In genomic region chr2:134406716-134407115, GRCh38 we compare ENCODE assay signal across 26 cellular contexts.
DNase-seq lines count a peak whose midpoint lies in the region; ATAC-seq and TF ChIP-seq lines count a peak whose summit lies in the region.
"Had no signal": no experiment of that assay in that cellular context is flagged by ENCODE, and none has a peak within 500 bp of the region (broad histone marks: within the 10 kb centered on the region; RNA-seq: fewer than 3 reads in every experiment).

No MANE protein-coding gene starts in this region.

- no peak for TF ChIP-seq POLR2A in IMR-90 (IDR thresholded peaks at IDR 0.05; ENCODE audit: low read depth, low read length)

- no peak overlapping the region for H2AK9ac ChIP-seq in IMR-90 (replicated peaks; ENCODE audit: low read depth, low read length, poor library complexity)

- peaks cover 18 to 79% of the 10 kb centered on the region in 2 experiments for H3K79me1 ChIP-seq in IMR-90 (ENCODE audit: low read depth in 1 of 2, low read length in 2 of 2)

- dilution Hi-C loops in IMR-90 (cut with HindIII; ENCODE audit: low sequenced_read_pairs, unreplicated experiment), result no loop called here

- H4K5ac ChIP-seq in IMR-90 (ENCODE audit: low read depth, low read length), result no peak overlapping the region

- H3K27ac Mint-ChIP-seq in CD4-positive, alpha-beta T cell, result peak overlapping the region; percentile 78
- H3K27ac Mint-ChIP-seq: activated CD4-positive, alpha-beta memory T cell treated with anti-CD3 and anti-CD28 coated beads for 36 hours; activated naive CD8-positive, alpha-beta T cell treated with anti-CD3 and anti-CD28 coated beads, Interleukin-2, amount 10 ng/mL, durations not matched to agents 7 days and 5 days; stimulated activated effector memory CD8-positive, alpha-beta T cell treated with anti-CD3 and anti-CD28 coated beads, Interleukin-12 subunit alpha, Interleukin-12 subunit beta, amount 100 ng/mL, for 72 hours had no signal

- peak overlapping the region; percentile 23 to 32; a peak in 1 of 4 replicates for H4K8ac ChIP-seq in IMR-90 (ENCODE audit: low read depth in 2 of 2, low read length in 2 of 2)

- H3K14ac ChIP-seq in IMR-90 (replicated peaks; ENCODE audit: low read depth, low read length), result peak overlapping the region; percentile 54

- no peak for DNase-seq in CD4-positive, alpha-beta T cell
- DNase-seq in IMR-90 (no peak), RWPE2 (ENCODE audit: low spot score) (no peak), anterior cingulate cortex (lab: John Stamatoyannopoulos, UW) (no peak), NCI-H2227 treated with DMSO at 0.1 percent for 48 hours (lab: John Stamatoyannopoulos, UW) (no peak), NCI-H1105 (lab: John Stamatoyannopoulos, UW) (no peak)
- DNase-seq: activated CD4-positive, alpha-beta memory T cell treated with anti-CD3 and anti-CD28 coated beads for 36 hours; activated CD4-positive, CD25-positive, alpha-beta regulatory T cell; activated effector memory CD4-positive, alpha-beta T cell treated with Interleukin-2 at 50 U/mL for 16 hours; activated naive CD8-positive, alpha-beta T cell treated with anti-CD3 and anti-CD28 coated beads, Interleukin-2, amount 10 ng/mL, durations not matched to agents 7 days and 5 days; DMS 273 treated with DMSO at 0.1 percent for 48 hours; EL; gastrocnemius medialis; left cardiac atrium; mesendoderm; NCI-H1105 treated with DMSO at 0.1 percent for 48 hours; NCI-H2029 treated with DMSO at 0.1 percent for 48 hours; SHP77; stimulated activated CD4-positive, alpha-beta T cell treated with anti-CD3 and anti-CD28 coated beads, Interleukin-4, amount 100 ng/mL, for 24 hours; T1000; upper lobe of right lung had no signal

- ATAC-seq in CD4-positive, alpha-beta T cell (ENCODE audit: poor library complexity), result no peak
- ATAC-seq in IMR-90 (ENCODE audit: low read depth) (no peak), RWPE2 (ENCODE audit: low read depth) (no peak)
- ATAC-seq: gastrocnemius medialis; left cardiac atrium; sciatic nerve; stimulated activated effector memory CD8-positive, alpha-beta T cell treated with anti-CD3 and anti-CD28 coated beads, Interleukin-12 subunit alpha, Interleukin-12 subunit beta, amount 100 ng/mL, for 72 hours; upper lobe of right lung had no signal

- H3K4me1 Mint-ChIP-seq in CD4-positive, alpha-beta T cell (ENCODE audit: low read depth), result peaks cover 64% of the 10 kb centered on the region

- intact Hi-C loops in CD4-positive, alpha-beta T cell (cut with DNase I, micrococcal nuclease), result no loop called here
- intact Hi-C loops in IMR-90 (cut with micrococcal nuclease), result no loop called here

- H3K4me2 ChIP-seq in IMR-90 (ENCODE audit: low read depth, low read length), result no peak overlapping the region
- H3K4me2 ChIP-seq: hepatocyte had no signal

- in situ Hi-C loops in IMR-90 (cut with MboI; ENCODE audit: low sequenced_read_pairs), result loop anchor here (25.0 kb wide), 1 partner anchor 519 kb away; no protein-coding TSS in a partner anchor

- H2BK15ac ChIP-seq in IMR-90 (ENCODE audit: low read depth, low read length), result peak overlapping the region; percentile 68; the same call in 2 of the 3 replicates

- no peak overlapping the region for H3K56ac ChIP-seq in IMR-90 (ENCODE audit: extremely low read depth, insufficient read depth, low read length)

- H3K23ac ChIP-seq in IMR-90 (ENCODE audit: low read depth, low read length), result peak overlapping the region; percentile 36; the same call in 1 of the 2 replicates

- H2AK5ac ChIP-seq in IMR-90 (ENCODE audit: low read depth, low read length), result peak overlapping the region; percentile 92

- peaks cover 37% of the 10 kb centered on the region for H3K9me1 ChIP-seq in IMR-90 (ENCODE audit: insufficient read depth, low read length)

- H3K9me3 ChIP-seq in CD4-positive, alpha-beta T cell (ENCODE audit: control insufficient read depth, low read length), result no peaks in the 10 kb centered on the region
- no peaks in the 10 kb centered on the region for H3K9me3 ChIP-seq in IMR-90 (ENCODE audit: control insufficient read depth, insufficient read depth, low read length)
- H3K9me3 ChIP-seq in RWPE2 (ENCODE audit: severe bottlenecking), result no peaks in the 10 kb centered on the region
- no peaks in the 10 kb centered on the region for H3K9me3 ChIP-seq in neutrophil
- H3K9me3 ChIP-seq: gastrocnemius medialis, prostate gland, upper lobe of right lung had no signal

- H2BK120ac ChIP-seq in IMR-90 (ENCODE audit: low read depth, low read length), result peak overlapping the region; percentile 62

- CTCF ChIA-PET in CD4-positive, alpha-beta T cell (lab: Charles Lee), result no interaction called here
- CTCF ChIA-PET in IMR-90 (lab: Yijun Ruan, JAX), result no interaction called here

- no CpG with 5 or more reads among the region's 3 CpGs for WGBS in IMR-90 (ENCODE audit: extremely low coverage in 2 of 2, insufficient read length in 1 of 2), 2 experiments

- no peaks in the 10 kb centered on the region for H3K27me3 ChIP-seq in CD4-positive, alpha-beta T cell (ENCODE audit: control insufficient read depth, insufficient read depth, low read length)
- H3K27me3 ChIP-seq in IMR-90 (ENCODE audit: control insufficient read depth, insufficient read depth, low read length) (no peaks in the 10 kb centered on the region), RWPE2 (ENCODE audit: insufficient read depth, poor library complexity, severe bottlenecking) (no peaks in the 10 kb centered on the region), neutrophil (no peaks in the 10 kb centered on the region)
- H3K27me3 ChIP-seq: gastrocnemius medialis, hepatocyte, upper lobe of right lung had no signal

- no peaks in the 10 kb centered on the region for H3K9me3 Mint-ChIP-seq in CD4-positive, alpha-beta T cell
- H3K9me3 Mint-ChIP-seq: activated CD4-positive, alpha-beta memory T cell treated with anti-CD3 and anti-CD28 coated beads for 36 hours; activated naive CD8-positive, alpha-beta T cell treated with anti-CD3 and anti-CD28 coated beads, Interleukin-2, amount 10 ng/mL, durations not matched to agents 7 days and 5 days; stimulated activated effector memory CD8-positive, alpha-beta T cell treated with anti-CD3 and anti-CD28 coated beads, Interleukin-12 subunit alpha, Interleukin-12 subunit beta, amount 100 ng/mL, for 72 hours had no signal

- peaks cover 15% of the 10 kb centered on the region for H3K36me3 ChIP-seq in IMR-90 (ENCODE audit: control insufficient read depth, insufficient read depth, low read length)
- no peaks in the 10 kb centered on the region; the same call in 1 of the 2 replicates for H3K36me3 ChIP-seq in RWPE2 (ENCODE audit: low read depth)
- H3K36me3 ChIP-seq in neutrophil, result no peaks in the 10 kb centered on the region
- H3K36me3 ChIP-seq: gastrocnemius medialis, prostate gland had no signal

- H2BK5ac ChIP-seq in IMR-90 (ENCODE audit: low read depth, low read length, poor library complexity, severe bottlenecking), result peak overlapping the region; percentile 16

- H3K18ac ChIP-seq in IMR-90 (ENCODE audit: low read depth, low read length), result no peak overlapping the region

- peak overlapping the region; percentile 60; the same call in 1 of the 2 replicates for H2BK20ac ChIP-seq in IMR-90 (ENCODE audit: low read depth, low read length)

- H3K4me3 ChIP-seq in IMR-90 (ENCODE audit: insufficient read depth, low read depth, low read length) (no peak overlapping the region), RWPE2 (ENCODE audit: severe bottlenecking) (no peak overlapping the region), neutrophil (ENCODE audit: low read depth in 1 of 2, low read length in 1 of 2) (no peak overlapping the region)
- H3K4me3 ChIP-seq: gastrocnemius medialis, hepatocyte, prostate gland, upper lobe of right lung had no signal

- H3K4me1 ChIP-seq in IMR-90 (ENCODE audit: control insufficient read depth, insufficient read depth, low read length) (peaks cover 44% of the 10 kb centered on the region), RWPE2 (ENCODE audit: insufficient read depth, poor library complexity, severe bottlenecking) (peaks cover 44% of the 10 kb centered on the region), neutrophil (ENCODE audit: control insufficient read depth in 1 of 2, insufficient read depth in 1 of 2, low read depth in 1 of 2, low read length in 1 of 2) (peaks cover 96 to 99% of the 10 kb centered on the region in 2 experiments)
- H3K4me1 ChIP-seq: prostate gland had no signal

- peaks cover 58% of the 10 kb centered on the region for H3K36me3 Mint-ChIP-seq in CD4-positive, alpha-beta T cell (ENCODE audit: low read depth)

- POLR2A ChIA-PET in CD4-positive, alpha-beta T cell (lab: Charles Lee), result no interaction called here
- POLR2A ChIA-PET in IMR-90 (lab: Charles Lee; ENCODE audit: unreplicated experiment), result interaction anchor here (0.6 kb wide), 1 partner anchor 14 kb away, joined by 4 read pairs; no protein-coding TSS in a partner anchor

- peak overlapping the region; percentile 37; the same call in 1 of the 2 replicates for H4K91ac ChIP-seq in IMR-90 (ENCODE audit: insufficient read depth, low read depth, low read length)

- no peak for TF ChIP-seq RAD21 in IMR-90 (IDR thresholded peaks at IDR 0.05; ENCODE audit: low read length)

- no peak overlapping the region for H3K9ac ChIP-seq in IMR-90 (ENCODE audit: low read depth, low read length)

- no peaks in the 10 kb centered on the region for H3K27me3 Mint-ChIP-seq in CD4-positive, alpha-beta T cell
- H3K27me3 Mint-ChIP-seq: activated CD4-positive, alpha-beta memory T cell treated with anti-CD3 and anti-CD28 coated beads for 36 hours; activated naive CD8-positive, alpha-beta T cell treated with anti-CD3 and anti-CD28 coated beads, Interleukin-2, amount 10 ng/mL, durations not matched to agents 7 days and 5 days had no signal

- no TSS peak for BruUV-seq in IMR-90 (replicated peaks; lab: Mats Ljungman, UMichigan)

- peaks cover 6% of the 10 kb centered on the region; the same call in 1 of the 2 replicates for H4K20me1 ChIP-seq in IMR-90 (ENCODE audit: insufficient read depth, low read length)

- no peak for TF ChIP-seq CTCF in CD4-positive, alpha-beta T cell (IDR thresholded peaks at IDR 0.05)
- TF ChIP-seq CTCF in IMR-90 (conservative IDR thresholded peaks at IDR 0.05; ENCODE audit: low read depth, low read length), result no peak
- TF ChIP-seq CTCF in RWPE2 (IDR thresholded peaks at IDR 0.05; ENCODE audit: poor library complexity, severe bottlenecking), result no peak
- no peak for TF ChIP-seq CTCF in neutrophil (IDR thresholded peaks at IDR 0.05)

- H3K4me3 Mint-ChIP-seq in CD4-positive, alpha-beta T cell, result no peak overlapping the region
- H3K4me3 Mint-ChIP-seq: activated CD4-positive, alpha-beta memory T cell treated with anti-CD3 and anti-CD28 coated beads for 36 hours; activated naive CD8-positive, alpha-beta T cell treated with anti-CD3 and anti-CD28 coated beads, Interleukin-2, amount 10 ng/mL, durations not matched to agents 7 days and 5 days; stimulated activated effector memory CD8-positive, alpha-beta T cell treated with anti-CD3 and anti-CD28 coated beads, Interleukin-12 subunit alpha, Interleukin-12 subunit beta, amount 100 ng/mL, for 72 hours had no signal

- H2AFZ ChIP-seq in IMR-90 (replicated peaks; ENCODE audit: low read length, poor library complexity), result no peak overlapping the region
- H2AFZ ChIP-seq: hepatocyte had no signal

- peak overlapping the region; percentile 47 for H3K4ac ChIP-seq in IMR-90 (ENCODE audit: low read depth, low read length)

- H3K27ac ChIP-seq in CD4-positive, alpha-beta T cell (ENCODE audit: low read depth, low read length), result no peak overlapping the region
- H3K27ac ChIP-seq in IMR-90 (ENCODE audit: insufficient read depth, low read length) (no peak overlapping the region), RWPE2 (ENCODE audit: poor library complexity, severe bottlenecking) (peak overlapping the region; percentile 95), neutrophil (peak overlapping the region; percentile 47)
- H3K27ac ChIP-seq: gastrocnemius medialis, hepatocyte, prostate gland, upper lobe of right lung had no signal

Comparison
In these comparisons a context has a peak if more than half of its experiments do, and no peak if none do; other contexts are left out.
1. H3K27ac ChIP-seq: peak in RWPE2 (single experiment) and neutrophil (single experiment); none in CD4-positive, alpha-beta T cell (single experiment) and IMR-90 (single experiment).